In genomic region chr1:5140962-5141361, GRCh38 we compare ENCODE assay signal across 18 cellular contexts.
DNase-seq lines count a peak whose midpoint lies in the region; ATAC-seq and TF ChIP-seq lines count a peak whose summit lies in the region.
"Had no signal": no experiment of that assay in that cellular context is flagged by ENCODE, and none has a peak within 500 bp of the region (broad histone marks: within the 10 kb centered on the region; RNA-seq: fewer than 3 reads in every experiment).

No MANE protein-coding gene starts in this region.

- TF ChIP-seq CTCF in RWPE2 (IDR thresholded peaks at IDR 0.05; ENCODE audit: poor library complexity, severe bottlenecking) (no peak), hepatocyte (IDR thresholded peaks at IDR 0.05; ENCODE audit: poor library complexity) (no peak)

- 65% methylated on average over 1 of the region's 1 CpG for WGBS in hepatocyte (ENCODE audit: low lambda C conversion rate, missing lambda C conversion rate)

- H2AFZ ChIP-seq in hepatocyte = no peak overlapping the region
- H2AFZ ChIP-seq: GM23338 had no signal

- no peaks in the 10 kb centered on the region for H3K79me2 ChIP-seq in hepatocyte

- H3K4me1 ChIP-seq in RWPE2 (ENCODE audit: insufficient read depth, poor library complexity, severe bottlenecking) (no peaks in the 10 kb centered on the region), hepatocyte (ENCODE audit: insufficient read depth) (peaks cover 4% of the 10 kb centered on the region)
- H3K4me1 ChIP-seq: BLaER1, Caco-2 had no signal

- ATAC-seq in RWPE2 (ENCODE audit: low read depth) = peak; percentile 61; the same call in 2 of the 3 replicates
- no peak for ATAC-seq in HG03039 (IDR thresholded peaks at IDR 0.05; ENCODE audit: unreplicated experiment)
- ATAC-seq: CD8-positive, alpha-beta T cell; GM23338; HCT116 had no signal

- H3K9me3 ChIP-seq in RWPE2 (ENCODE audit: severe bottlenecking) (no peaks in the 10 kb centered on the region), hepatocyte (ENCODE audit: low read depth) (no peaks in the 10 kb centered on the region)
- H3K9me3 ChIP-seq: BLaER1, Caco-2 had no signal

- in situ Hi-C loops in Caki2 (cut with HindIII; ENCODE audit: low pct_unique_long_range_greater_than_20kb, low sequenced_read_pairs) = no loop called here

- no peaks in the 10 kb centered on the region for H4K20me1 ChIP-seq in hepatocyte (ENCODE audit: insufficient read depth, poor library complexity, severe bottlenecking)
- H4K20me1 ChIP-seq: BLaER1 had no signal

- no peaks in the 10 kb centered on the region for H3K36me3 ChIP-seq in RWPE2 (ENCODE audit: low read depth)
- H3K36me3 ChIP-seq in hepatocyte (replicated peaks; ENCODE audit: insufficient read depth, low read depth) = no peaks in the 10 kb centered on the region
- H3K36me3 ChIP-seq: BLaER1 had no signal

- H3K27ac ChIP-seq in RWPE2 (ENCODE audit: poor library complexity, severe bottlenecking) = no peak overlapping the region
- H3K27ac ChIP-seq in hepatocyte = peak overlapping the region; percentile 32
- H3K27ac ChIP-seq: 22Rv1, BLaER1, C4-2B had no signal

- H3K4me3 ChIP-seq in RWPE2 (ENCODE audit: severe bottlenecking) (no peak overlapping the region), hepatocyte (no peak overlapping the region)
- H3K4me3 ChIP-seq: BLaER1, GM23338 had no signal

- H3K9me2 ChIP-seq in hepatocyte (replicated peaks; ENCODE audit: insufficient read depth) = no peaks in the 10 kb centered on the region

- DNase-seq in Caki2 (ENCODE audit: low read depth) (peak; percentile 24), RWPE2 (ENCODE audit: low spot score) (no peak), hepatocyte (ENCODE audit: low spot score) (peak; percentile 11), dermis blood vessel endothelial cell (no peak), GDM1 (lab: John Stamatoyannopoulos, UW) (no peak)
- DNase-seq: Caco-2; CD4-positive, CD25-positive, alpha-beta regulatory T cell; CD8-positive, alpha-beta T cell; DMS 273 treated with DMSO at 0.1 percent for 48 hours; EL; GF-D8; H9 had no signal

- H3K27me3 ChIP-seq in RWPE2 (ENCODE audit: insufficient read depth, poor library complexity, severe bottlenecking) (no peaks in the 10 kb centered on the region), hepatocyte (no peaks in the 10 kb centered on the region)
- H3K27me3 ChIP-seq: BLaER1 had no signal

- H3K4me2 ChIP-seq in hepatocyte = no peak overlapping the region
- H3K4me2 ChIP-seq: BLaER1, GM23338 had no signal

Comparison
In these comparisons a context has a peak if more than half of its experiments do, and no peak if none do; other contexts are left out.
1. DNase-seq: peak in Caki2 (single experiment) and hepatocyte (single experiment); none in RWPE2 (single experiment), dermis blood vessel endothelial cell (single experiment) and GDM1 (single experiment).